8 cellular contexts compared by ENCODE assay signal in the genomic region with DNA sequence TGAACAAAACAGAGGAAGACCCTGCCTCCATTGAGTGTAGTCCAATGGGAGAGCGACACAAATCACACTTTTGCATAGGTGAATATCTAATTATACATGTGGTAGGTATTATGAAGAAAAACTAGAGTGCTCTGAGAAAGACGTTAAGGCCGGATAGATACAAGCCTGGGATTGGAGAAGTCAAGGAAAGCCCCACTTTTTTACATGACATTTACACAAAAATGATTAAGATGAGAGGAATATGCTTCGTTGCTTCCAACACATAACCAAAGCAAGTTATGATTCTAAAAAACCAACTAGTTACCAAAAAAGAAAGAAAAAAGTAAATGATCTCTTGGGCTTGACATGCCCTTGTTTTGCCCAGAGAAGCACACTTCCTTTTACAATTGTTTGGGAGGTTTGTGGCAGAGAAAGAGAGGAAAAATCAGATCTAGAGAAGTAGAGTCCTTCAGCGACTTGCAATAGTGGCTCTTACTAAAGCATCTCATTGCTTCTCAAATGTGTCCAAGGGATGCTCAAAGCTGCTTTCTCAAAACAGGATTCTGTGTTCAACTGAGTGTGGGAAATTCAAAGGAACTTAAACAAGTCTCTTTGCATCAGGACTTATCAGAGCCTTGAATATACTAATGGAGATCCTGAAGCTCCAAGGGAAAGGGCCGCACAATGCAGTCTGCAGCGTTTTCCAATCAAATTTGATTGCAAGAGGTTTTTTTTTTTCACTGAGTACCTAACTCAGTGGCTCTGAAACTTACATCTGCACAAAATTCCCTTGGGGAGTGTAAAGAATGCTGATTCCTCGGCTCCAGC. TPM values are rescaled to one million over a fixed set of nuclear protein-coding genes. Genes with fewer than 3 reads are reported as not detected.
DNase-seq lines count a peak whose midpoint lies in the region; ATAC-seq lines count a peak whose summit lies in the region.

No MANE protein-coding gene starts in this region.

- H3K36me3 ChIP-seq in CD4-positive, alpha-beta memory T cell (ENCODE audit: insufficient read depth, low read length) = no peaks in the 10 kb centered on the region

- intact Hi-C loops in CD4-positive, alpha-beta memory T cell (cut with micrococcal nuclease) = loop anchor here (10.0 kb wide), 1 partner anchor 218 kb away; no protein-coding TSS in a partner anchor

- peak overlapping the region in 7 of 8 donors; percentile 54 to 93 (median 84) for H3K4me3 Mint-ChIP-seq in CD4-positive, alpha-beta memory T cell

- H3K27ac Mint-ChIP-seq in CD4-positive, alpha-beta memory T cell = peak overlapping the region; percentile 14 to 97 (median 80)
- peak overlapping the region; percentile 3 to 45 for H3K27ac Mint-ChIP-seq in activated naive CD4-positive, alpha-beta T cell treated with anti-CD3 and anti-CD28 coated beads, Interleukin-2, amount 50 U/mL, for 72 hours

- peaks cover 100% of the 10 kb centered on the region for H3K4me1 ChIP-seq in CD4-positive, alpha-beta memory T cell (ENCODE audit: insufficient read depth, low read length)

- CTCF ChIA-PET in CD4-positive, alpha-beta memory T cell (lab: Charles Lee; ENCODE audit: partially characterized antibody) = interaction anchor here (0.7 to 1.7 kb wide), 5 partner anchors 21 to 567 kb away, joined by 3 to 8 read pairs (median 3); a partner anchor contains a TSS

- H3K27me3 ChIP-seq in CD4-positive, alpha-beta memory T cell (ENCODE audit: insufficient read depth, low read length) = no peaks in the 10 kb centered on the region

- H3K36me3 Mint-ChIP-seq in CD4-positive, alpha-beta memory T cell = peaks cover 3 to 20% of the 10 kb centered on the region in 2 donors
- peaks cover 0 to 16% of the 10 kb centered on the region in 2 donors for H3K36me3 Mint-ChIP-seq in activated naive CD4-positive, alpha-beta T cell treated with anti-CD3 and anti-CD28 coated beads, Interleukin-2, amount 50 U/mL, for 72 hours

- peaks cover 84 to 100% (median 94%) of the 10 kb centered on the region in 4 donors for H3K4me1 Mint-ChIP-seq in CD4-positive, alpha-beta memory T cell

- POLR2A ChIA-PET in CD4-positive, alpha-beta memory T cell (lab: Charles Lee; ENCODE audit: partially characterized antibody) = interaction anchor here (1.0 to 18.2 kb wide), 7 partner anchors 12 to 227 kb away, joined by 3 to 373 read pairs (median 5); a partner anchor contains a TSS

- H3K27ac ChIP-seq in CD4-positive, alpha-beta memory T cell (ENCODE audit: low read depth, low read length) = no peak overlapping the region

- no peaks in the 10 kb centered on the region for H3K27me3 Mint-ChIP-seq in CD4-positive, alpha-beta memory T cell

- H3K4me3 ChIP-seq in CD4-positive, alpha-beta memory T cell (ENCODE audit: low read length in 2 of 2) = no peak overlapping the region

- no peaks in the 10 kb centered on the region for H3K9me3 ChIP-seq in CD4-positive, alpha-beta memory T cell (ENCODE audit: control insufficient read depth in 1 of 2, low read length in 2 of 2)

- DNase-seq in CD4-positive, alpha-beta memory T cell = no peak
- DNase-seq in activated naive CD4-positive, alpha-beta T cell treated with anti-CD3 and anti-CD28 coated beads, Interleukin-2, amount 50 U/mL, for 72 hours (ENCODE audit: low spot score in 2 of 2) = no peak
- DNase-seq in RPMI8226 = no peak
- no peak for DNase-seq in NCI-H524 (lab: John Stamatoyannopoulos, UW)
- DNase-seq in LoVo (ENCODE audit: low spot score) = no peak
- DNase-seq in NAMALWA (ENCODE audit: low spot score) = no peak

- ATAC-seq in GM19351 (IDR thresholded peaks at IDR 0.05; ENCODE audit: unreplicated experiment) (peak; percentile 29), HG03095 (IDR thresholded peaks at IDR 0.05; ENCODE audit: unreplicated experiment) (peak; percentile 22)
- peak; percentile 16 to 54 for ATAC-seq in activated naive CD4-positive, alpha-beta T cell treated with anti-CD3 and anti-CD28 coated beads, Interleukin-2, amount 50 U/mL, for 72 hours

- H3K9me3 Mint-ChIP-seq in CD4-positive, alpha-beta memory T cell = no peaks in the 10 kb centered on the region
- H3K9me3 Mint-ChIP-seq in activated naive CD4-positive, alpha-beta T cell treated with anti-CD3 and anti-CD28 coated beads, Interleukin-2, amount 50 U/mL, for 72 hours = no peaks in the 10 kb centered on the region

RNA-seq across cellular contexts. Expression of a gene that starts 38.8 kb away (rescaled TPM):
- total RNA-seq in CD4-positive, alpha-beta memory T cell = 100 to 1,000 TPM; 112 to 122 TPM
- polyA plus RNA-seq in CD4-positive, alpha-beta memory T cell = 10 to 100 TPM; 54.6 to 93.1 TPM
- 10 to 100 TPM; 44.4 to 69.4 TPM for total RNA-seq in activated naive CD4-positive, alpha-beta T cell treated with anti-CD3 and anti-CD28 coated beads, Interleukin-2, amount 50 U/mL, for 72 hours
